Comparison of ENCODE assay signal across 8 cellular contexts in genomic region chr2:63589148-63589972, GRCh38. TPM values are rescaled to one million over a fixed set of nuclear protein-coding genes. Genes with fewer than 3 reads are reported as not detected.
DNase-seq lines count a peak whose midpoint lies in the region; ATAC-seq and TF ChIP-seq lines count a peak whose summit lies in the region.

No MANE protein-coding gene starts in this region.

- no peak overlapping the region for H4K8ac ChIP-seq in neuronal stem cell (ENCODE audit: low read depth, low read length)

- no peak overlapping the region for H2BK12ac ChIP-seq in neuronal stem cell (ENCODE audit: low read length)

- no peak overlapping the region for H2BK15ac ChIP-seq in neuronal stem cell (ENCODE audit: low read length)

- H3K4me1 ChIP-seq in esophagus muscularis mucosa (peaks cover 15 to 64% (median 61%) of the 10 kb centered on the region in 4 donors), neuronal stem cell (ENCODE audit: control insufficient read depth in 2 of 2, insufficient read depth in 1 of 2, low read depth in 1 of 2, low read length in 2 of 2) (peaks cover 0 to 12% of the 10 kb centered on the region in 2 donors)

- H3K27ac Mint-ChIP-seq in activated T-cell treated with anti-CD3 and anti-CD28 coated beads, Interleukin-2, amount 50 U/mL, for 72 hours, result peak overlapping the region; percentile 90

- H3K9ac ChIP-seq in neuronal stem cell (ENCODE audit: low read depth, low read length, poor library complexity), result peak overlapping the region; percentile 67

- peaks cover 41% of the 10 kb centered on the region for H3K4me1 Mint-ChIP-seq in activated T-cell treated with anti-CD3 and anti-CD28 coated beads, Interleukin-2, amount 50 U/mL, for 72 hours (ENCODE audit: low read depth)

- H3K4me3 ChIP-seq in esophagus muscularis mucosa (peak overlapping the region; percentile 75 to 92 (median 84)), neuronal stem cell (ENCODE audit: low read length in 2 of 2) (peak overlapping the region; percentile 77 to 95)

- H3K27ac ChIP-seq in esophagus muscularis mucosa (replicated peaks in 1 of 4) (peak overlapping the region; percentile 84 to 93 (median 91)), neuronal stem cell (replicated peaks; ENCODE audit: low read length) (peak overlapping the region; percentile 74)

- no peak for TF ChIP-seq EP300 in esophagus muscularis mucosa (IDR thresholded peaks at IDR 0.05)

- peak overlapping the region; percentile 53 for H3K4me2 ChIP-seq in neuronal stem cell (ENCODE audit: insufficient read depth, low read length, poor library complexity, severe bottlenecking)

- H3K14ac ChIP-seq in neuronal stem cell (ENCODE audit: low read length), result no peak overlapping the region

- H3K36me3 ChIP-seq in esophagus muscularis mucosa, result peaks cover 0 to 7% (median under 1%) of the 10 kb centered on the region in 4 donors
- peaks cover 0 to 42% of the 10 kb centered on the region in 2 donors for H3K36me3 ChIP-seq in neuronal stem cell (replicated peaks in 1 of 2; ENCODE audit: control insufficient read depth in 2 of 2, insufficient read depth in 2 of 2, low read length in 2 of 2)

- peaks cover 1% of the 10 kb centered on the region for H3K79me1 ChIP-seq in neuronal stem cell (ENCODE audit: low read depth, low read length)

- H2AFZ ChIP-seq in neuronal stem cell (ENCODE audit: low read length), result peak overlapping the region; percentile 89

- H2AK5ac ChIP-seq in neuronal stem cell (ENCODE audit: low read depth, low read length), result no peak overlapping the region

- H3K9me3 ChIP-seq in esophagus muscularis mucosa (no peaks in the 10 kb centered on the region), neuronal stem cell (replicated peaks in 1 of 2; ENCODE audit: control insufficient read depth in 2 of 2, insufficient read depth in 1 of 2, low read depth in 1 of 2, low read length in 2 of 2) (no peaks in the 10 kb centered on the region)

- H3K27me3 ChIP-seq in esophagus muscularis mucosa (no peaks in the 10 kb centered on the region), neuronal stem cell (ENCODE audit: control insufficient read depth in 3 of 3, insufficient read depth in 3 of 3, low read depth in 1 of 3, low read length in 3 of 3) (no peaks in the 10 kb centered on the region)

- peak overlapping the region; percentile 92 to 98 for H3K4me3 Mint-ChIP-seq in activated T-cell treated with anti-CD3 and anti-CD28 coated beads, Interleukin-2, amount 50 U/mL, for 72 hours

- no peak overlapping the region for H4K91ac ChIP-seq in neuronal stem cell (ENCODE audit: low read depth, low read length, poor library complexity)

- H2BK120ac ChIP-seq in neuronal stem cell (ENCODE audit: low read depth, low read length), result no peak overlapping the region

- H3K27me3 Mint-ChIP-seq in activated T-cell treated with anti-CD3 and anti-CD28 coated beads, Interleukin-2, amount 50 U/mL, for 72 hours (ENCODE audit: low read depth), result no peaks in the 10 kb centered on the region

- no peak overlapping the region for H3K4ac ChIP-seq in neuronal stem cell (ENCODE audit: low read length)

- DNase-seq in activated T-cell treated with anti-CD3 and anti-CD28 coated beads, Interleukin-2, amount 50 U/mL, for 72 hours, result no peak
- no peak for DNase-seq in activated T-cell treated with anti-CD3 and anti-CD28 coated beads, Interleukin-2, amount 50 U/mL, for 48 hours
- DNase-seq in esophagus muscularis mucosa (ENCODE audit: extremely low spot score) (no peak), neuronal stem cell (ENCODE audit: low spot score) (no peak), activated gamma-delta T cell (lab: John Stamatoyannopoulos, UW) (no peak), AG20443 (ENCODE audit: low spot score) (no peak)

- H3K36me3 Mint-ChIP-seq in activated T-cell treated with anti-CD3 and anti-CD28 coated beads, Interleukin-2, amount 50 U/mL, for 72 hours (ENCODE audit: insufficient read depth in 2 of 2), result peaks cover 0 to 10% of the 10 kb centered on the region in 2 donors

- WGBS in esophagus muscularis mucosa, result 4% methylated on average over 26 of the region's 26 CpGs
- WGBS in neuronal stem cell (ENCODE audit: extremely low coverage in 2 of 2, insufficient read length in 2 of 2, insufficient replicate concordance in 1 of 2), 2 donors, result no CpG with 5 or more reads among the region's 26 CpGs

- ATAC-seq in activated T-cell treated with anti-CD3 and anti-CD28 coated beads, Interleukin-2, amount 50 U/mL, for 72 hours (replicated peaks in 1 of 2), result no peak
- ATAC-seq in HG03064 (IDR thresholded peaks at IDR 0.05; ENCODE audit: low read depth, unreplicated experiment) (peak; percentile 12), SK-N-SH treated with all-trans-retinoic acid at 6 μM for 48 hours (peak; percentile 41)

- peak overlapping the region; percentile 71 for H3K18ac ChIP-seq in neuronal stem cell (ENCODE audit: low read length)

- TF ChIP-seq CTCF in esophagus muscularis mucosa (IDR thresholded peaks at IDR 0.05), result no peak

- H3K9me3 Mint-ChIP-seq in activated T-cell treated with anti-CD3 and anti-CD28 coated beads, Interleukin-2, amount 50 U/mL, for 72 hours, result no peaks in the 10 kb centered on the region

- H2BK5ac ChIP-seq in neuronal stem cell (ENCODE audit: low read length), result no peak overlapping the region

- intact Hi-C loops in esophagus muscularis mucosa (cut with DNase I), result loop anchor here (5.0 kb wide), 1 partner anchor 253 kb away; the partner anchor contains the start of gene UGP2

- no peak for TF ChIP-seq POLR2A in esophagus muscularis mucosa (IDR thresholded peaks at IDR 0.05; ENCODE audit: low read depth)

- H3K23ac ChIP-seq in neuronal stem cell (ENCODE audit: low read depth, low read length, poor library complexity), result peak overlapping the region; percentile 4

TF ChIP-seq in SK-N-SH treated with all-trans-retinoic acid at 6 μM for 48 hours, 23 proteins besides CTCF, POLR2A, EP300 and RAD21 (continues in another document):
- TF ChIP-seq ZC3H10 (CRISPR knock-in tag; IDR thresholded peaks at IDR 0.05) (no peak), ARNTL (CRISPR knock-in tag; IDR thresholded peaks at IDR 0.05; ENCODE audit: borderline replicate concordance, low read depth) (no peak), BACH2 (CRISPR knock-in tag; IDR thresholded peaks at IDR 0.05; ENCODE audit: borderline replicate concordance) (no peak), ZNF70 (CRISPR knock-in tag; IDR thresholded peaks at IDR 0.05) (no peak), POU6F1 (CRISPR knock-in tag; IDR thresholded peaks at IDR 0.05; ENCODE audit: borderline replicate concordance, low read depth) (no peak), PATZ1 (CRISPR knock-in tag; IDR thresholded peaks at IDR 0.05; ENCODE audit: borderline replicate concordance) (no peak), ZNF565 (CRISPR knock-in tag; conservative IDR thresholded peaks at IDR 0.05; ENCODE audit: low read depth) (no peak), ISL1 (CRISPR knock-in tag; IDR thresholded peaks at IDR 0.05) (no peak), CREB5 (CRISPR knock-in tag; IDR thresholded peaks at IDR 0.05; ENCODE audit: low read depth) (no peak)

RNA-seq across cellular contexts. Expression of gene MDH1, which starts 0.6 kb away (rescaled TPM):
- total RNA-seq in activated T-cell treated with anti-CD3 and anti-CD28 coated beads, Interleukin-2, amount 50 U/mL, for 72 hours, result 100 to 1,000 TPM; 170 to 171 TPM
- 100 to 1,000 TPM; 169 to 206 (median 182) TPM for total RNA-seq in esophagus muscularis mucosa
- 207 TPM for polyA plus RNA-seq in neuronal stem cell (2013, experiment 1 of 2)
- polyA plus RNA-seq in neuronal stem cell (2013, experiment 2 of 2), result 211 TPM

RNA-seq across cellular contexts. Expression of gene WDPCP, which starts 1.1 kb away (rescaled TPM):
- 1 to 10 TPM; 7.0 to 10.0 TPM for total RNA-seq in activated T-cell treated with anti-CD3 and anti-CD28 coated beads, Interleukin-2, amount 50 U/mL, for 72 hours
- total RNA-seq in esophagus muscularis mucosa, result 10 to 100 TPM in 3 of 4 donors, 1 to 10 TPM in 1; 7.8 to 23.7 (median 10.7) TPM
- 2.2 TPM for polyA plus RNA-seq in neuronal stem cell (2013, experiment 1 of 2)
- 1.9 TPM for polyA plus RNA-seq in neuronal stem cell (2013, experiment 2 of 2)

Comparison
In these comparisons a context has a peak if more than half of its experiments do, and no peak if none do; other contexts are left out.
1. ATAC-seq: peak in HG03064 (single experiment) and SK-N-SH treated with all-trans-retinoic acid at 6 μM for 48 hours (single experiment); none in activated T-cell treated with anti-CD3 and anti-CD28 coated beads, Interleukin-2, amount 50 U/mL, for 72 hours (0 of 2).